Comparison of ENCODE assay signal across 7 cellular contexts in the genomic region with DNA sequence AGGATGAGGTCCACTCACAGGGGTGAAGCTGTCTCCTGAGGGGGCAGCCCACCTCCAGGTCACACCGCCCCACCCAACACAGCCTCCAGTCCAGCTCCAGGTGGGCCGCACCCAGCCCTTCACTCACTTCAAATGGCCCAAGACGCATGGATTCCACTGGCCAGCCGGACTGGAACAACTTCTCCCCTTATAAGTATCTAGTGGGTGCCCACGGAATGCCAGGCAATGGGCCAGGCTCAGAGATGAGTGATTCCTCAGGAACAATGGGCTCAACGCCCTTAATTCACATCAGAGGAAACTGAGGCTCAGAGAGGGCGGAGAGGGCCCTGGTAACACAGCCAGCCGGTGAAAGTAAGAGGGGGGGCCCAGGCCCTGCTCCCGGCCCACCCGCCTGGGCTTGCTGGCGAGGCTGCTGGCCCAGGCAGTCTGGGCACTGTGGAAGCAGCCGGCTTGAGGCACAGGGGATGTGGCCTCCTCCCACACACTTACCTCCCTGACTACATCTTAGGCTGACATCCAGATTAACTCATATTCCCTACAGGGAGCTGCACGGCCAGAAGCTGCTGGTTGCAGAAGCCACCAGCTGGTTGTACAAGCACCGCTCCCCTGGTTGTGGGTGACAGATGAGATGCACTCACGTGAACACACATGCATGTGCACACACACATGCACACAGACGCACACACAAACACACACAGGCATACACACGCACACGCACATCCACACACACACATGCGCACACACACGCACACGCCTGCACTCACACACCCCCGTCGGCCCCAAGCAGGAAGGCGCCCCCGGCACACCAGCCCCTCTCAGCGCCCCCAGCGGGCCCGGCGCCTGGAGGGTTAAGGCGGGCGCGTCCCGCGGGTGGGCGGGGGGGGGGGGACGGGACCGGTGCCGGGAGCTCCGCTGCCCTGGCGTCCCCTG. TPM values are rescaled to one million over a fixed set of nuclear protein-coding genes. Genes with fewer than 3 reads are reported as not detected.
DNase-seq lines count a peak whose midpoint lies in the region; ATAC-seq and TF ChIP-seq lines count a peak whose summit lies in the region.

No MANE protein-coding gene starts in this region.

- ATAC-seq in GM23338 (peak; percentile 3), GM19351 (IDR thresholded peaks at IDR 0.05; ENCODE audit: unreplicated experiment) (no peak)

- no peak for TF ChIP-seq CTCF in GM23338 (conservative IDR thresholded peaks at IDR 0.05; ENCODE audit: low read depth in 2 of 2)

- H3K27ac Mint-ChIP-seq in GM23338 = no peak overlapping the region

- 0 out of 2 replicates have a peak, but pooled peaks cover 4% of the 10 kb centered on the region for H4K20me1 ChIP-seq in GM23338 (replicated peaks; ENCODE audit: insufficient read depth)

- H3K27ac ChIP-seq in GM23338 (ENCODE audit: low read depth) = no peak overlapping the region
- peak overlapping the region; percentile 88 for H3K27ac ChIP-seq in layer of hippocampus (ENCODE audit: low read depth, low read length)

- H3K4me1 Mint-ChIP-seq in GM23338 = peaks cover 65% of the 10 kb centered on the region

- 0 out of 2 replicates have a peak, but pooled peaks cover 4% of the 10 kb centered on the region for H3K36me3 ChIP-seq in GM23338 (ENCODE audit: insufficient read depth)

- H3K4me3 ChIP-seq in GM23338 = peak overlapping the region; percentile 65; the same call in 1 of the 2 replicates

- no peak overlapping the region for H2AFZ ChIP-seq in GM23338

- H3F3A ChIP-seq in GM23338 (replicated peaks; ENCODE audit: low read depth) = peaks cover 10% of the 10 kb centered on the region; the same call in 1 of the 2 replicates

- peaks cover 31% of the 10 kb centered on the region for H3K79me2 ChIP-seq in GM23338 (replicated peaks; ENCODE audit: insufficient read depth)

- H3K27me3 ChIP-seq in GM23338 (ENCODE audit: insufficient read depth) (no peaks in the 10 kb centered on the region), layer of hippocampus (ENCODE audit: control insufficient read depth, insufficient read depth, low read length) (no peaks in the 10 kb centered on the region)

- H3K4me1 ChIP-seq in GM23338 (ENCODE audit: insufficient read depth) = peaks cover 24% of the 10 kb centered on the region

- H3K4me2 ChIP-seq in GM23338 = peak overlapping the region; percentile 76; the same call in 1 of the 2 replicates

- peaks cover 26% of the 10 kb centered on the region for H3K36me3 Mint-ChIP-seq in GM23338 (ENCODE audit: low read depth)

- no peaks in the 10 kb centered on the region for H3K9me2 ChIP-seq in GM23338 (ENCODE audit: insufficient read depth)

- H3K27me3 Mint-ChIP-seq in GM23338 (ENCODE audit: insufficient read depth, low read depth, poor library complexity) = peaks cover 32% of the 10 kb centered on the region

- H3K9me3 Mint-ChIP-seq in GM23338 = 0 out of 3 replicates have a peak, but pooled peaks cover 5% of the 10 kb centered on the region

- DNase-seq in GM23338 (ENCODE audit: low spot score) (no peak), NCI-H226 (peak; percentile 90), cerebellum (ENCODE audit: low spot score) (peak; percentile 52), stromal cell of bone marrow (ENCODE audit: low read depth) (peak; percentile 88), iPS-NIHi7 (ENCODE audit: extremely low spot score) (no peak)

- H3K4me3 Mint-ChIP-seq in GM23338 = peak overlapping the region; percentile 84

TF ChIP-seq in GM23338, 12 proteins besides CTCF, POLR2A, EP300 and RAD21:
- TF ChIP-seq STAT1 (IDR thresholded peaks at IDR 0.05; ENCODE audit: unreplicated experiment) (no peak), EZH2phosphoT487 (IDR thresholded peaks at IDR 0.05; ENCODE audit: unreplicated experiment) (no peak)

RNA-seq across cellular contexts. Expression of a gene that starts 1.0 kb away (rescaled TPM):
- total RNA-seq in GM23338 (2014; rRNA removed; shearing (Covaris generic)) = 24.8 and 26.8 TPM in 2 replicates
- 7.6 and 8.0 TPM in 2 replicates for polyA plus RNA-seq in GM23338 (2016; fragmentation: Nextera tagmentation; extraction: Ambion mirVana)
- 19.8 TPM for total RNA-seq in cerebellum

Comparison
In these comparisons a context has a peak if more than half of its experiments do, and no peak if none do; other contexts are left out.
1. DNase-seq: peak in NCI-H226 (single experiment), cerebellum (single experiment) and stromal cell of bone marrow (single experiment); none in GM23338 (single experiment) and iPS-NIHi7 (single experiment).